22 cellular contexts compared by ENCODE assay signal in genomic region chr7:124397134-124397533, GRCh38.
DNase-seq lines count a peak whose midpoint lies in the region; ATAC-seq, FAIRE-seq and TF ChIP-seq lines count a peak whose summit lies in the region.
"Had no signal": no experiment of that assay in that cellular context is flagged by ENCODE, and none has a peak within 500 bp of the region (broad histone marks: within the 10 kb centered on the region; RNA-seq: fewer than 3 reads in every experiment).

No MANE protein-coding gene starts in this region.

- no peaks in the 10 kb centered on the region for H3K9me2 ChIP-seq in GM23248 (ENCODE audit: insufficient read depth)

- H3K9me3 ChIP-seq in HepG2 (ENCODE audit: low read length) (no peaks in the 10 kb centered on the region), right lobe of liver (no peaks in the 10 kb centered on the region), neuron (ENCODE audit: low read length) (no peaks in the 10 kb centered on the region), GM23248 (ENCODE audit: low read depth) (no peaks in the 10 kb centered on the region)
- no peaks in the 10 kb centered on the region for H3K9me3 ChIP-seq in effector memory CD4-positive, alpha-beta T cell (ENCODE audit: control insufficient read depth, low read length)

- no peak overlapping the region for H2AFZ ChIP-seq in HepG2 (ENCODE audit: low read length)
- peak overlapping the region; percentile 10 for H2AFZ ChIP-seq in neuron (ENCODE audit: low read depth, low read length)
- H2AFZ ChIP-seq in GM23248, result no peak overlapping the region

- ATAC-seq in HepG2 (no peak), right lobe of liver (no peak)

- in situ Hi-C loops in HepG2 (cut with HindIII; ENCODE audit: extremely low pct_ligation_motif_present, low pct_unique_long_range_greater_than_20kb), result no loop called here
- in situ Hi-C loops in GM23248 (cut with MboI), result no loop called here

- POLR2A ChIA-PET in HepG2 (lab: Yijun Ruan, JAX), result no interaction called here

- H3K27ac ChIP-seq in HepG2 (ENCODE audit: extremely low read length, insufficient read depth, low read length) (no peak overlapping the region), right lobe of liver (no peak overlapping the region), GM23248 (no peak overlapping the region)
- H3K27ac ChIP-seq in effector memory CD4-positive, alpha-beta T cell (ENCODE audit: insufficient read depth, low read length, poor library complexity, severe bottlenecking), result no peak overlapping the region
- H3K27ac ChIP-seq: 22Rv1 had no signal

- TF ChIP-seq CTCF in HepG2 (CRISPR knock-in tag; IDR thresholded peaks at IDR 0.05) (no peak), right lobe of liver (IDR thresholded peaks at IDR 0.05) (no peak)

- H3K36me3 ChIP-seq in HepG2 (replicated peaks in 1 of 2; ENCODE audit: control insufficient read depth in 1 of 2, insufficient read depth in 2 of 2, low read length in 2 of 2) (no peaks in the 10 kb centered on the region), right lobe of liver (no peaks in the 10 kb centered on the region), neuron (ENCODE audit: insufficient read depth, low read length) (no peaks in the 10 kb centered on the region), GM23248 (ENCODE audit: low read depth) (no peaks in the 10 kb centered on the region)
- H3K36me3 ChIP-seq in effector memory CD4-positive, alpha-beta T cell (ENCODE audit: control insufficient read depth, insufficient read depth, low read length), result no peaks in the 10 kb centered on the region

- DNase-seq in HepG2 (ENCODE audit: low spot score), result no peak
- DNase-seq in right lobe of liver, result no peak
- peak; percentile 26 for DNase-seq in M059J (ENCODE audit: low read depth)
- DNase-seq in AG08395 (ENCODE audit: low spot score), result no peak
- DNase-seq in GM23248, result no peak
- no peak for DNase-seq in effector memory CD4-positive, alpha-beta T cell
- DNase-seq: ACHN; C1 segment of cervical spinal cord; Calu3; CD4-positive, alpha-beta memory T cell; COR-L47; DMS53; DMS79 treated with DMSO at 0.1 percent for 48 hours; GF-D8; H7; HCEC 1CT had no signal

- H3K9ac ChIP-seq in HepG2 (ENCODE audit: insufficient read depth, low read depth, low read length) (no peak overlapping the region), GM23248 (no peak overlapping the region)

- H4K20me1 ChIP-seq in HepG2 (ENCODE audit: insufficient read depth, low read length) (no peaks in the 10 kb centered on the region), GM23248 (ENCODE audit: insufficient read depth) (no peaks in the 10 kb centered on the region)

- no peaks in the 10 kb centered on the region for H3K79me2 ChIP-seq in HepG2 (ENCODE audit: insufficient read depth, low read length)
- H3K79me2 ChIP-seq in GM23248 (ENCODE audit: insufficient read depth), result no peaks in the 10 kb centered on the region

- TF ChIP-seq RAD21 in HepG2 (CRISPR knock-in tag; IDR thresholded peaks at IDR 0.05), result no peak

- TF ChIP-seq EP300 in HepG2 (IDR thresholded peaks at IDR 0.05; ENCODE audit: low read depth in 2 of 2, low read length in 2 of 2), result no peak
- no peak for TF ChIP-seq EP300 in HepG2 (CRISPR knock-in tag; IDR thresholded peaks at IDR 0.05; ENCODE audit: borderline replicate concordance)

- BruUV-seq in HepG2 (replicated peaks; lab: Mats Ljungman, UMichigan), result no TSS peak

- H3F3A ChIP-seq in GM23248 (ENCODE audit: insufficient read depth), result no peaks in the 10 kb centered on the region

- H3K27me3 ChIP-seq in HepG2 (ENCODE audit: control insufficient read depth in 1 of 2, insufficient read depth in 2 of 2, low read length in 2 of 2) (no peaks in the 10 kb centered on the region), right lobe of liver (no peaks in the 10 kb centered on the region), neuron (ENCODE audit: insufficient read depth, low read length) (no peaks in the 10 kb centered on the region), GM23248 (replicated peaks; ENCODE audit: insufficient read depth) (no peaks in the 10 kb centered on the region)
- no peaks in the 10 kb centered on the region for H3K27me3 ChIP-seq in effector memory CD4-positive, alpha-beta T cell (replicated peaks; ENCODE audit: control insufficient read depth, insufficient read depth, low read length, poor library complexity, severe bottlenecking)

- H3K4me3 ChIP-seq in HepG2 (replicated peaks in 1 of 3; ENCODE audit: insufficient read depth in 1 of 3, low read depth in 2 of 3, low read length in 3 of 3), result no peak overlapping the region
- H3K4me3 ChIP-seq in right lobe of liver, result no peak overlapping the region
- H3K4me3 ChIP-seq in neuron (ENCODE audit: low read length), result no peak overlapping the region
- H3K4me3 ChIP-seq in GM23248, result no peak overlapping the region
- H3K4me3 ChIP-seq in effector memory CD4-positive, alpha-beta T cell (ENCODE audit: insufficient read depth, low read depth, low read length, poor library complexity, severe bottlenecking), result no peak overlapping the region

- FAIRE-seq in HepG2 (lab: Jason Lieb, UNC), result no peak
- FAIRE-seq: A204.1, GM12891, GM18507, H1 had no signal

- no peaks in the 10 kb centered on the region for H3K4me1 ChIP-seq in HepG2 (ENCODE audit: insufficient read depth, low read length)
- no peaks in the 10 kb centered on the region for H3K4me1 ChIP-seq in right lobe of liver
- H3K4me1 ChIP-seq in neuron (ENCODE audit: insufficient read depth, low read length), result no peaks in the 10 kb centered on the region
- H3K4me1 ChIP-seq in GM23248 (ENCODE audit: insufficient read depth), result no peaks in the 10 kb centered on the region
- no peaks in the 10 kb centered on the region for H3K4me1 ChIP-seq in effector memory CD4-positive, alpha-beta T cell (ENCODE audit: control insufficient read depth, insufficient read depth, low read length, poor library complexity, severe bottlenecking)

- CTCF ChIA-PET in HepG2 (lab: Yijun Ruan, JAX; ENCODE audit: low intra/inter-chr PET ratio, low total read pairs), result no interaction called here

- H3K4me2 ChIP-seq in HepG2 (ENCODE audit: low read depth, low read length), result no peak overlapping the region
- no peak overlapping the region for H3K4me2 ChIP-seq in GM23248 (ENCODE audit: unreplicated experiment)

- no peak for TF ChIP-seq POLR2A in HepG2 (IDR thresholded peaks at IDR 0.05; ENCODE audit: insufficient read depth in 1 of 2, low read depth in 2 of 2, low read length in 2 of 2)
- no peak for TF ChIP-seq POLR2A in right lobe of liver (IDR thresholded peaks at IDR 0.05)

- intact Hi-C loops in HepG2 (cut with micrococcal nuclease; ENCODE audit: unreplicated experiment) (loop anchor here (10.0 kb wide), 1 partner anchor 62 kb away; no protein-coding TSS in a partner anchor), right lobe of liver (cut with DNase I) (no loop called here)

- 15% methylated on average over 4 of the region's 4 CpGs for WGBS in HepG2 (ENCODE audit: low lambda C conversion rate)
- WGBS in right lobe of liver (ENCODE audit: insufficient coverage, low coverage, low lambda C conversion rate, missing lambda C conversion rate), result 55% methylated on average over 4 of the region's 4 CpGs
- WGBS in GM23248 (ENCODE audit: low coverage in 1 of 2, low lambda C conversion rate in 2 of 2, missing lambda C conversion rate in 2 of 2), 2 experiments, result 15 to 17% methylated on average over 4 of the region's 4 CpGs

TF ChIP-seq in HepG2, 621 proteins besides CTCF, POLR2A, EP300 and RAD21:
- TF ChIP-seq NBN (conservative IDR thresholded peaks at IDR 0.05) (no peak), RAD51 (IDR thresholded peaks at IDR 0.05; ENCODE audit: borderline replicate concordance) (peak; percentile 46; the same call in 1 of the 2 replicates)
